In the genomic region with DNA sequence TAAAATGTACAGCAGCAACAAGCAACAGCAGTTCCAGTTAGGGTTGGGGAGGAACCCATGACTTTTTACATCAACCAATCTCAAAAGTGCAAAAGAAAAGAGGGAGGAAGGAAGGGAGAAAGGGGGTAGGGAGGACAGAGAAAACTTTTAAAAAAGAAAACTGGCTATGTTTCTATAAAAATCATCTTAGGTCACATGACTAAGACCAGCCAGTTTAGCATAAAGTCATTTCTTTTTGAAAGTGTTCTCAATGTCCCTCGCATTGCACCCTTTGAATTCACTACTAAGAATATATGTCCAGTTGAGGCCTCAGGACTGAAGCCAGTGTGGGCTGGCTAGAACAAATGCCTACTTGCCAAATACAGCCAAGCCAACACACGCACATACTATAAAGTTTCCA, we compare ENCODE assay signal across 28 cellular contexts. TPM values are rescaled to one million over a fixed set of nuclear protein-coding genes. Genes with fewer than 3 reads are reported as not detected.
DNase-seq lines count a peak whose midpoint lies in the region; ATAC-seq and TF ChIP-seq lines count a peak whose summit lies in the region.
"Had no signal": no experiment of that assay in that cellular context is flagged by ENCODE, and none has a peak within 500 bp of the region (broad histone marks: within the 10 kb centered on the region; RNA-seq: fewer than 3 reads in every experiment).

No MANE protein-coding gene starts in this region.

- no peak overlapping the region for H2BK20ac ChIP-seq in IMR-90 (ENCODE audit: low read depth, low read length)

- H3K36me3 ChIP-seq in IMR-90 (ENCODE audit: control insufficient read depth, insufficient read depth, low read length): no peaks in the 10 kb centered on the region
- no peaks in the 10 kb centered on the region for H3K36me3 ChIP-seq in muscle layer of colon (ENCODE audit: insufficient read depth, low read length)
- no peaks in the 10 kb centered on the region for H3K36me3 ChIP-seq in suprapubic skin
- H3K36me3 ChIP-seq: brain microvascular endothelial cell had no signal

- TF ChIP-seq POLR2A in IMR-90 (IDR thresholded peaks at IDR 0.05; ENCODE audit: low read depth, low read length): no peak
- no peak for TF ChIP-seq POLR2A in suprapubic skin (IDR thresholded peaks at IDR 0.05)

- in situ Hi-C loops in IMR-90 (cut with MboI; ENCODE audit: low sequenced_read_pairs): no loop called here

- H2BK5ac ChIP-seq in IMR-90 (ENCODE audit: low read depth, low read length, poor library complexity, severe bottlenecking): no peak overlapping the region

- H3K23ac ChIP-seq in IMR-90 (ENCODE audit: low read depth, low read length): 0 out of 2 replicates have a peak overlapping the region, but pooled peaks have one; percentile 31

- H3K56ac ChIP-seq in IMR-90 (ENCODE audit: extremely low read depth, insufficient read depth, low read length): no peak overlapping the region

- H2AFZ ChIP-seq in IMR-90 (replicated peaks; ENCODE audit: low read length, poor library complexity): no peak overlapping the region
- H2AFZ ChIP-seq: GM23248 had no signal

- H3K9me1 ChIP-seq in IMR-90 (ENCODE audit: insufficient read depth, low read length): peaks cover 41% of the 10 kb centered on the region

- peaks cover 69% of the 10 kb centered on the region for H3K36me3 Mint-ChIP-seq in dendritic cell treated with granulocyte-macrophage colony-stimulating factor and Interleukin-4, amounts not matched to agents 40 ng/mL and 50 ng/mL, for 4 days (ENCODE audit: low read depth)
- H3K36me3 Mint-ChIP-seq in glutamatergic neuron (ENCODE audit: unreplicated experiment): no peaks in the 10 kb centered on the region

- no peak overlapping the region for H3K14ac ChIP-seq in IMR-90 (replicated peaks; ENCODE audit: low read depth, low read length)

- H3K4me1 ChIP-seq in IMR-90 (ENCODE audit: control insufficient read depth, insufficient read depth, low read length) (peaks cover 15% of the 10 kb centered on the region), muscle layer of colon (ENCODE audit: insufficient read depth, low read length) (peaks cover 54% of the 10 kb centered on the region), suprapubic skin (peaks cover 81% of the 10 kb centered on the region)

- H3K4ac ChIP-seq in IMR-90 (ENCODE audit: low read depth, low read length): no peak overlapping the region

- peak overlapping the region; percentile 41 for H3K27ac Mint-ChIP-seq in dendritic cell treated with granulocyte-macrophage colony-stimulating factor and Interleukin-4, amounts not matched to agents 40 ng/mL and 50 ng/mL, for 4 days
- H3K27ac Mint-ChIP-seq in glutamatergic neuron (ENCODE audit: unreplicated experiment): no peak overlapping the region
- H3K27ac Mint-ChIP-seq: CD8-positive, alpha-beta T cell; IgD-negative memory B cell had no signal

- intact Hi-C loops in IMR-90 (cut with micrococcal nuclease): no loop called here
- intact Hi-C loops in dendritic cell treated with granulocyte-macrophage colony-stimulating factor and Interleukin-4, amounts not matched to agents 40 ng/mL and 50 ng/mL, for 4 days (cut with micrococcal nuclease): no loop called here

- no peak overlapping the region for H3K4me2 ChIP-seq in IMR-90 (ENCODE audit: low read depth, low read length)

- peaks cover 49% of the 10 kb centered on the region for H4K20me1 ChIP-seq in IMR-90 (ENCODE audit: insufficient read depth, low read length)

- H3K9me3 ChIP-seq in IMR-90 (ENCODE audit: control insufficient read depth, insufficient read depth, low read length) (no peaks in the 10 kb centered on the region), muscle layer of colon (ENCODE audit: low read length) (no peaks in the 10 kb centered on the region), suprapubic skin (no peaks in the 10 kb centered on the region)

- H4K5ac ChIP-seq in IMR-90 (ENCODE audit: low read depth, low read length): no peak overlapping the region

- H3K9me3 Mint-ChIP-seq in dendritic cell treated with granulocyte-macrophage colony-stimulating factor and Interleukin-4, amounts not matched to agents 40 ng/mL and 50 ng/mL, for 4 days: no peaks in the 10 kb centered on the region
- H3K9me3 Mint-ChIP-seq in glutamatergic neuron (ENCODE audit: unreplicated experiment): no peaks in the 10 kb centered on the region
- H3K9me3 Mint-ChIP-seq: activated naive CD8-positive, alpha-beta T cell treated with anti-CD3 and anti-CD28 coated beads, Interleukin-2, amount 10 ng/mL, durations not matched to agents 7 days and 5 days; CD8-positive, alpha-beta T cell; IgD-negative memory B cell; natural killer cell treated with Interleukin-12 subunit alpha and Interleukin-12 subunit beta and Interleukin-15 and Interleukin-18, amount 100 ng/mL, for 72 hours; stimulated activated naive CD8-positive, alpha-beta T cell treated with anti-CD3 and anti-CD28 coated beads, Interleukin-15, Interleukin-2, amounts not matched to agents 100 ng/mL and 50 ng/mL, for 24 hours had no signal

- no peak for TF ChIP-seq RAD21 in IMR-90 (IDR thresholded peaks at IDR 0.05; ENCODE audit: low read length)

- no peak overlapping the region for H3K18ac ChIP-seq in IMR-90 (ENCODE audit: low read depth, low read length)

- dilution Hi-C loops in IMR-90 (cut with HindIII; ENCODE audit: low sequenced_read_pairs, unreplicated experiment): no loop called here

- no peak overlapping the region for H4K91ac ChIP-seq in IMR-90 (ENCODE audit: insufficient read depth, low read depth, low read length)

- H3K79me1 ChIP-seq in IMR-90 (ENCODE audit: low read depth in 1 of 2, low read length in 2 of 2): peaks cover 46 to 91% of the 10 kb centered on the region in 2 experiments

- H3K4me3 ChIP-seq in IMR-90 (ENCODE audit: insufficient read depth, low read depth, low read length): no peak overlapping the region
- H3K4me3 ChIP-seq in muscle layer of colon (ENCODE audit: low read depth in 1 of 2, low read length in 2 of 2): no peak overlapping the region
- no peak overlapping the region for H3K4me3 ChIP-seq in suprapubic skin
- H3K4me3 ChIP-seq: GM23248, skin epidermis had no signal

- H3K27me3 Mint-ChIP-seq in dendritic cell treated with granulocyte-macrophage colony-stimulating factor and Interleukin-4, amounts not matched to agents 40 ng/mL and 50 ng/mL, for 4 days: no peaks in the 10 kb centered on the region
- H3K27me3 Mint-ChIP-seq in glutamatergic neuron (ENCODE audit: unreplicated experiment): peaks cover 3% of the 10 kb centered on the region
- H3K27me3 Mint-ChIP-seq: activated naive CD8-positive, alpha-beta T cell treated with anti-CD3 and anti-CD28 coated beads, Interleukin-2, amount 10 ng/mL, durations not matched to agents 7 days and 5 days; IgD-negative memory B cell; natural killer cell treated with Interleukin-12 subunit alpha and Interleukin-12 subunit beta and Interleukin-15 and Interleukin-18, amount 100 ng/mL, for 72 hours; stimulated activated naive CD8-positive, alpha-beta T cell treated with anti-CD3 and anti-CD28 coated beads, Interleukin-15, Interleukin-2, amounts not matched to agents 100 ng/mL and 50 ng/mL, for 24 hours had no signal

- POLR2A ChIA-PET in IMR-90 (lab: Charles Lee; ENCODE audit: unreplicated experiment): interaction anchor here (0.6 kb wide), 1 partner anchor 19 kb away, joined by 3 read pairs; no protein-coding TSS in a partner anchor

- no peak overlapping the region for H2BK120ac ChIP-seq in IMR-90 (ENCODE audit: low read depth, low read length)

- H3K4me3 Mint-ChIP-seq in dendritic cell treated with granulocyte-macrophage colony-stimulating factor and Interleukin-4, amounts not matched to agents 40 ng/mL and 50 ng/mL, for 4 days: no peak overlapping the region
- H3K4me3 Mint-ChIP-seq in glutamatergic neuron (ENCODE audit: unreplicated experiment): no peak overlapping the region
- H3K4me3 Mint-ChIP-seq: activated naive CD8-positive, alpha-beta T cell treated with anti-CD3 and anti-CD28 coated beads, Interleukin-2, amount 10 ng/mL, durations not matched to agents 7 days and 5 days; CD8-positive, alpha-beta T cell; IgD-negative memory B cell; stimulated activated naive CD8-positive, alpha-beta T cell treated with anti-CD3 and anti-CD28 coated beads, Interleukin-15, Interleukin-2, amounts not matched to agents 100 ng/mL and 50 ng/mL, for 24 hours had no signal

- H3K9ac ChIP-seq in IMR-90 (ENCODE audit: low read depth, low read length): no peak overlapping the region
- no peak overlapping the region for H3K9ac ChIP-seq in muscle layer of colon (ENCODE audit: low read length)
- H3K9ac ChIP-seq: GM23248 had no signal

- CTCF ChIA-PET in IMR-90 (lab: Yijun Ruan, JAX): no interaction called here

- DNase-seq in IMR-90 (no peak), suprapubic skin (ENCODE audit: low spot score in 2 of 2) (no peak), caudate nucleus (lab: John Stamatoyannopoulos, UW) (no peak), glutamatergic neuron (no peak), Ammon's horn (ENCODE audit: low spot score) (no peak)
- no peak for DNase-seq in activated T-cell treated with anti-CD3 and anti-CD28 coated beads, Interleukin-2, amount 50 U/mL, for 1 hour
- DNase-seq: activated CD4-positive, alpha-beta T cell treated with anti-CD3 and anti-CD28 coated beads for 4 hours; activated naive CD8-positive, alpha-beta T cell treated with anti-CD3 and anti-CD28 coated beads, Interleukin-2, amount 10 ng/mL, durations not matched to agents 7 days and 5 days; brain microvascular endothelial cell; CD8-positive, alpha-beta T cell; dermis blood vessel endothelial cell; DMS153; GDM1; GM23248; kidney; NCI-H1694 treated with DMSO at 0.1 percent for 48 hours; NCI-H2227 treated with DMSO at 0.1 percent for 48 hours; NCI-H774; posterior cingulate gyrus; Right ventricle myocardium superior; stimulated activated CD4-positive, alpha-beta T cell treated with anti-CD3 and anti-CD28 coated beads, Interleukin-4, amount 100 ng/mL, for 1 hour had no signal

- no peak overlapping the region for H3K27ac ChIP-seq in IMR-90 (ENCODE audit: insufficient read depth, low read length)
- H3K27ac ChIP-seq in muscle layer of colon (ENCODE audit: low read depth, low read length): peak overlapping the region; percentile 38
- peak overlapping the region; percentile 74 for H3K27ac ChIP-seq in suprapubic skin
- no peak overlapping the region for H3K27ac ChIP-seq in caudate nucleus (ENCODE audit: low read depth, low read length)
- H3K27ac ChIP-seq: brain microvascular endothelial cell, GM23248, HL-60 had no signal

- BruUV-seq in IMR-90 (replicated peaks; lab: Mats Ljungman, UMichigan): no TSS peak

- no peak overlapping the region for H2AK9ac ChIP-seq in IMR-90 (replicated peaks; ENCODE audit: low read depth, low read length, poor library complexity)

- no peak for TF ChIP-seq CTCF in IMR-90 (conservative IDR thresholded peaks at IDR 0.05; ENCODE audit: low read depth, low read length)
- no peak for TF ChIP-seq CTCF in suprapubic skin (IDR thresholded peaks at IDR 0.05)
- no peak for TF ChIP-seq CTCF in glutamatergic neuron (IDR thresholded peaks at IDR 0.05; ENCODE audit: partially characterized antibody, unreplicated experiment)

- no peaks in the 10 kb centered on the region for H3K27me3 ChIP-seq in IMR-90 (ENCODE audit: control insufficient read depth, insufficient read depth, low read length)
- no peaks in the 10 kb centered on the region for H3K27me3 ChIP-seq in muscle layer of colon (ENCODE audit: control insufficient read depth in 1 of 2, insufficient read depth in 2 of 2, low read length in 2 of 2)
- no peaks in the 10 kb centered on the region for H3K27me3 ChIP-seq in suprapubic skin
- H3K27me3 ChIP-seq: brain microvascular endothelial cell had no signal

- no peak overlapping the region for H2AK5ac ChIP-seq in IMR-90 (ENCODE audit: low read depth, low read length)

- no peak overlapping the region for H2BK15ac ChIP-seq in IMR-90 (ENCODE audit: low read depth, low read length)

- TF ChIP-seq EP300 in suprapubic skin (IDR thresholded peaks at IDR 0.05): no peak

- no peak overlapping the region for H4K8ac ChIP-seq in IMR-90 (ENCODE audit: low read depth in 2 of 2, low read length in 2 of 2)

- 100% methylated on average over 1 of the region's 2 CpGs; no CpG with 5 or more reads in 1 of the 2 experiments for WGBS in IMR-90 (ENCODE audit: extremely low coverage in 2 of 2, insufficient read length in 1 of 2), 2 experiments
- WGBS in suprapubic skin: 51% methylated on average over 2 of the region's 2 CpGs

- ATAC-seq in IMR-90 (ENCODE audit: low read depth): no peak
- ATAC-seq: CD8-positive, alpha-beta T cell; natural killer cell treated with Interleukin-12 subunit alpha and Interleukin-12 subunit beta and Interleukin-15 and Interleukin-18, amount 100 ng/mL, for 72 hours had no signal

- peaks cover 97% of the 10 kb centered on the region for H3K4me1 Mint-ChIP-seq in dendritic cell treated with granulocyte-macrophage colony-stimulating factor and Interleukin-4, amounts not matched to agents 40 ng/mL and 50 ng/mL, for 4 days (ENCODE audit: low read depth)
- H3K4me1 Mint-ChIP-seq in glutamatergic neuron (ENCODE audit: low read depth, unreplicated experiment): peaks cover 32% of the 10 kb centered on the region

RNA-seq across cellular contexts. Expression of a gene that starts 28.9 kb away (rescaled TPM):
- total RNA-seq in IMR-90 (2012; rRNA removed): 42.3 and 51.7 TPM in 2 replicates
- polyA plus RNA-seq in IMR-90 (2012; rRNA removed): 7.4 and 8.1 TPM in 2 replicates
- 2.8 and 4.2 TPM in 2 replicates for polyA plus RNA-seq in IMR-90 (2012; cell fraction: cytosol; rRNA removed)
- polyA plus RNA-seq in IMR-90 (2012; cell fraction: nucleus; rRNA removed; ENCODE audit: low replicate concordance): 4.4 and 12.9 TPM in 2 replicates
- total RNA-seq in suprapubic skin: 10 to 100 TPM; 16.6 to 31.8 (median 21.1) TPM
- 15.3 TPM for total RNA-seq in glutamatergic neuron (ENCODE audit: unreplicated experiment)

RNA-seq across cellular contexts. Expression of a gene that starts 29.3 kb away (rescaled TPM):
- total RNA-seq in IMR-90 (2012; rRNA removed) (35.0 and 43.6 TPM in 2 replicates), suprapubic skin (10 to 100 TPM; 17.4 to 37.3 (median 30.0) TPM), glutamatergic neuron (ENCODE audit: unreplicated experiment) (23.2 TPM)
- 15.8 and 19.0 TPM in 2 replicates for polyA plus RNA-seq in IMR-90 (2012; rRNA removed)
- 7.2 and 10.4 TPM in 2 replicates for polyA plus RNA-seq in IMR-90 (2012; cell fraction: cytosol; rRNA removed)
- 3.3 and 13.6 TPM in 2 replicates for polyA plus RNA-seq in IMR-90 (2012; cell fraction: nucleus; rRNA removed; ENCODE audit: low replicate concordance)

Comparison
In these comparisons a context has a peak if more than half of its experiments do, and no peak if none do; other contexts are left out.
1. H3K27ac ChIP-seq: peak in muscle layer of colon (single experiment) and suprapubic skin (single experiment); none in IMR-90 (single experiment) and caudate nucleus (single experiment).